1 cellular context compared by ENCODE assay signal in genomic region chr17:76458580-76459490, GRCh38.
TF ChIP-seq lines count a peak whose summit lies in the region.

No MANE protein-coding gene starts in this region.

TF ChIP-seq in liver, 16 proteins besides CTCF, POLR2A, EP300 and RAD21 (continued from another document):
- no peak for TF ChIP-seq ATF3 (IDR thresholded peaks at IDR 0.05)
- no peak for TF ChIP-seq YY1 (IDR thresholded peaks at IDR 0.05)
- no peak for TF ChIP-seq SP1 (IDR thresholded peaks at IDR 0.05)
TF ChIP-seq in liver: peak in this region for 0.
